ENCODE assay signal across 16 cellular contexts in the genomic region with DNA sequence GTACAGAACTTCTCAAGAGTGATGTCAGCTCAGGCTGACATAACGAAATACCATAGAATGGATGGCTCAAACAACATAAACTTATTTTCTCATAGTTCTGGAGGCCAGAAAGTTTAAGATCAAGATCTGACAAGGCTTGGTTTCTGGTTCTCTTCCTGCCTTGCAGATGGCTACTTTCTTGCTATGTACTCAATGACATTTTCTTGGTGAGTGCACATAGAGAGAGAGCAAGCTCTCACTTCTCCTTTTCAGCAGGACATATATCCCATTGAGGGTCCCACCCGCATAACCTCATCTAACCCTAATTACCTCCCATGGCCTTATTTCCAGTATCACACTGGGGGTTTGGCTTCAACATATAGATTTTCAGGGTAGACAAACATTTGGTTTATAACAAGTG.
DNase-seq lines count a peak whose midpoint lies in the region; ATAC-seq, FAIRE-seq and TF ChIP-seq lines count a peak whose summit lies in the region.
"Had no signal": no experiment of that assay in that cellular context is flagged by ENCODE, and none has a peak within 500 bp of the region (broad histone marks: within the 10 kb centered on the region; RNA-seq: fewer than 3 reads in every experiment).

No MANE protein-coding gene starts in this region.

- H3K4me2 ChIP-seq in BLaER1: peak overlapping the region; percentile 80

- H3K27me3 ChIP-seq in BLaER1: no peaks in the 10 kb centered on the region
- H3K27me3 ChIP-seq: uterus had no signal

- H3K9ac ChIP-seq in BLaER1: no peak overlapping the region; the same call in 1 of the 2 replicates
- H3K9ac ChIP-seq: GM23248 had no signal

- TF ChIP-seq CTCF in D721Med (IDR thresholded peaks at IDR 0.05; ENCODE audit: insufficient read depth, missing control alignments): no peak

- H3K4me1 ChIP-seq in BLaER1: peaks cover 51% of the 10 kb centered on the region
- H3K4me1 ChIP-seq: psoas muscle, uterus had no signal

- H3K4me3 ChIP-seq in BLaER1: no peak overlapping the region
- H3K4me3 ChIP-seq: GM23248, psoas muscle, uterus had no signal

- peak; percentile 48 for ATAC-seq in GM19043 (IDR thresholded peaks at IDR 0.05; ENCODE audit: low read depth, unreplicated experiment)
- ATAC-seq in HG02852 (IDR thresholded peaks at IDR 0.05; ENCODE audit: unreplicated experiment): peak; percentile 95
- ATAC-seq in HG03469 (IDR thresholded peaks at IDR 0.05; ENCODE audit: unreplicated experiment): peak; percentile 73
- ATAC-seq in HG02798 (IDR thresholded peaks at IDR 0.05; ENCODE audit: poor library complexity, unreplicated experiment): no peak
- ATAC-seq: activated CD8-positive, alpha-beta memory T cell treated with anti-CD3 and anti-CD28 coated beads, Interleukin-2, amount 10 ng/mL, durations not matched to agents 7 days and 5 days; psoas muscle had no signal

- DNase-seq in caudate nucleus (lab: John Stamatoyannopoulos, UW) (no peak), NCI-H524 (lab: John Stamatoyannopoulos, UW) (no peak), D721Med (ENCODE audit: insufficient read length, low spot score) (no peak)
- DNase-seq: activated CD8-positive, alpha-beta memory T cell treated with anti-CD3 and anti-CD28 coated beads, Interleukin-2, amount 10 ng/mL, durations not matched to agents 7 days and 5 days; GM23248; head of caudate nucleus; kidney glomerular epithelial cell; NCI-H1092 treated with DMSO at 0.1 percent for 48 hours; psoas muscle; uterus had no signal

- H4K20me1 ChIP-seq in BLaER1: no peaks in the 10 kb centered on the region

- FAIRE-seq in D721Med (lab: Jason Lieb, UNC): no peak
- FAIRE-seq: TTC549 had no signal

- H3K27ac ChIP-seq in BLaER1 (peak overlapping the region; percentile 91), caudate nucleus (ENCODE audit: low read depth, low read length) (no peak overlapping the region)
- H3K27ac ChIP-seq: GM23248, psoas muscle, uterus had no signal

- H3K9me3 ChIP-seq in BLaER1: no peaks in the 10 kb centered on the region; the same call in 1 of the 2 replicates
- H3K9me3 ChIP-seq: psoas muscle, uterus had no signal

- no peaks in the 10 kb centered on the region for H3K36me3 ChIP-seq in BLaER1
- H3K36me3 ChIP-seq: uterus had no signal
